Comparison of ENCODE assay signal across 1 cellular context in genomic region chr20:21505810-21506530, GRCh38.
TF ChIP-seq lines count a peak whose summit lies in the region.

No MANE protein-coding gene starts in this region.

TF ChIP-seq in K562, 482 proteins besides CTCF, POLR2A, EP300 and RAD21 (continued from another document and continues in another):
- no peak for TF ChIP-seq ZBTB11 (CRISPR knock-in tag; IDR thresholded peaks at IDR 0.05)
- no peak for TF ChIP-seq ZHX1 (conservative IDR thresholded peaks at IDR 0.05; ENCODE audit: low read length)
- no peak for TF ChIP-seq ELF4 (CRISPR knock-in tag; IDR thresholded peaks at IDR 0.05)
- TF ChIP-seq CREM (IDR thresholded peaks at IDR 0.05; ENCODE audit: low read depth): 0 out of 2 replicates have a peak, but pooled peaks have one; percentile 7
- TF ChIP-seq E2F6 (IDR thresholded peaks at IDR 0.05; ENCODE audit: borderline replicate concordance in 1 of 2, extremely low read depth in 1 of 2, insufficient read depth in 1 of 2, insufficient read length in 1 of 2, low read depth in 1 of 2, low read length in 1 of 2, poor library complexity in 1 of 2, severe bottlenecking in 1 of 2): peak; percentile 72 to 84
- TF ChIP-seq NRF1 (conservative IDR thresholded peaks at IDR 0.05 in 1 of 2, IDR thresholded peaks at IDR 0.05 in 1 of 2): peak; percentile 63 to 64
- 0 out of 4 replicates have a peak, but pooled peaks of 1 of the 2 experiments have one; percentile 26 for TF ChIP-seq UBTF (IDR thresholded peaks at IDR 0.05; ENCODE audit: borderline replicate concordance in 1 of 2, low read depth in 2 of 2, low read length in 2 of 2)
- TF ChIP-seq RBM22 (IDR thresholded peaks at IDR 0.05; ENCODE audit: low read depth, low read length, poor library complexity, severe bottlenecking): no peak
- no peak for TF ChIP-seq SIRT6 (IDR thresholded peaks at IDR 0.05; ENCODE audit: low read depth, low read length)
- peak; percentile 26; the same call in 1 of the 2 replicates for TF ChIP-seq ZBTB33 (CRISPR knock-in tag; IDR thresholded peaks at IDR 0.05)
- no peak for TF ChIP-seq KLF1 (tag; IDR thresholded peaks at IDR 0.05)
- TF ChIP-seq CXXC5 (CRISPR knock-in tag; IDR thresholded peaks at IDR 0.05): peak; percentile 62
- TF ChIP-seq NFIC (IDR thresholded peaks at IDR 0.05): peak; percentile 6; the same call in 1 of the 2 replicates
- no peak for TF ChIP-seq KDM4B (IDR thresholded peaks at IDR 0.05; ENCODE audit: borderline replicate concordance in 2 of 2, low read depth in 1 of 2)
- no peak for TF ChIP-seq DIDO1 (tag; IDR thresholded peaks at IDR 0.05; ENCODE audit: low read depth)
- peak; percentile 76 for TF ChIP-seq MGA (IDR thresholded peaks at IDR 0.05)
- no peak for TF ChIP-seq TBL1XR1 (IDR thresholded peaks at IDR 0.05; ENCODE audit: low read length in 2 of 2)
- peak; percentile 43; the same call in 1 of the 2 replicates for TF ChIP-seq RBFOX2 (IDR thresholded peaks at IDR 0.05; ENCODE audit: low read depth, low read length)
- no peak for TF ChIP-seq THRAP3 (IDR thresholded peaks at IDR 0.05; ENCODE audit: borderline replicate concordance)
- TF ChIP-seq MAX (CRISPR knock-in tag; IDR thresholded peaks at IDR 0.05): 0 out of 2 replicates have a peak, but pooled peaks have one; percentile 9
- TF ChIP-seq TAF15 (IDR thresholded peaks at IDR 0.05; ENCODE audit: low read depth, low read length): no peak
- TF ChIP-seq YY1 (IDR thresholded peaks at IDR 0.05; ENCODE audit: borderline replicate concordance in 1 of 3, control insufficient read depth in 1 of 3, extremely low read depth in 1 of 3, insufficient read depth in 3 of 3, insufficient read length in 1 of 3, insufficient replicate concordance in 2 of 3, low read depth in 1 of 3, low read length in 2 of 3): peak in 1 of 3 experiments; percentile 23
- TF ChIP-seq E2F8 (IDR thresholded peaks at IDR 0.05; ENCODE audit: low read depth, partially characterized antibody): no peak
